ENCODE assay signal across 17 cellular contexts in genomic region chr6:36725581-36725980, GRCh38. TPM values are rescaled to one million over a fixed set of nuclear protein-coding genes. Genes with fewer than 3 reads are reported as not detected.
"Had no signal": no experiment of that assay in that cellular context is flagged by ENCODE, and none has a peak within 500 bp of the region (broad histone marks: within the 10 kb centered on the region; RNA-seq: fewer than 3 reads in every experiment).

No MANE protein-coding gene starts in this region.

- H3K9me3 ChIP-seq: breast epithelium, esophagus muscularis mucosa, upper lobe of left lung had no signal

- H3K36me3 Mint-ChIP-seq: activated naive CD8-positive, alpha-beta T cell treated with anti-CD3 and anti-CD28 coated beads, Interleukin-2, amount 10 ng/mL, durations not matched to agents 7 days and 5 days; immature natural killer cell; T-cell had no signal

- H3K4me3 Mint-ChIP-seq: activated CD4-positive, alpha-beta T cell treated with anti-CD3 and anti-CD28 coated beads, Interleukin-2, amount 10 ng/mL, durations not matched to agents 24 days and 14 days; activated naive CD8-positive, alpha-beta T cell treated with anti-CD3 and anti-CD28 coated beads, Interleukin-2, amount 10 ng/mL, durations not matched to agents 7 days and 5 days; immature natural killer cell; nephron; T-cell had no signal

- H3K4me1 ChIP-seq: breast epithelium, parathyroid adenoma had no signal

- H3K27me3 ChIP-seq: breast epithelium, esophagus muscularis mucosa, upper lobe of left lung had no signal

- H3K27ac Mint-ChIP-seq: activated CD4-positive, alpha-beta T cell treated with anti-CD3 and anti-CD28 coated beads, Interleukin-2, amount 10 ng/mL, durations not matched to agents 24 days and 14 days; activated naive CD8-positive, alpha-beta T cell treated with anti-CD3 and anti-CD28 coated beads, Interleukin-2, amount 10 ng/mL, durations not matched to agents 7 days and 5 days; nephron; T-cell had no signal

- H3K4me3 ChIP-seq: breast epithelium, esophagus muscularis mucosa, skin epidermis, upper lobe of left lung had no signal

- H3K9ac ChIP-seq: parathyroid adenoma had no signal

- H3K27me3 Mint-ChIP-seq: T-cell had no signal

- DNase-seq: activated CD4-positive, alpha-beta T cell treated with anti-CD3 and anti-CD28 coated beads, Interleukin-2, amount 10 ng/mL, durations not matched to agents 24 days and 14 days; activated effector memory CD4-positive, alpha-beta T cell treated with Interleukin-2 at 50 U/mL for 16 hours; activated naive CD8-positive, alpha-beta T cell treated with anti-CD3 and anti-CD28 coated beads, Interleukin-2, amount 10 ng/mL, durations not matched to agents 7 days and 5 days; activated T-cell treated with anti-CD3 and anti-CD28 coated beads for 4 hours; immature natural killer cell; T-cell; upper lobe of left lung had no signal

- H3K27ac ChIP-seq: breast epithelium, esophagus muscularis mucosa, parathyroid adenoma, skin epidermis, upper lobe of left lung had no signal

- H3K36me3 ChIP-seq: breast epithelium, esophagus muscularis mucosa, upper lobe of left lung had no signal

- H2AFZ ChIP-seq: parathyroid adenoma had no signal

- H3K9me3 Mint-ChIP-seq: activated CD4-positive, alpha-beta T cell treated with anti-CD3 and anti-CD28 coated beads, Interleukin-2, amount 10 ng/mL, durations not matched to agents 24 days and 14 days; activated naive CD8-positive, alpha-beta T cell treated with anti-CD3 and anti-CD28 coated beads, Interleukin-2, amount 10 ng/mL, durations not matched to agents 7 days and 5 days; immature natural killer cell; nephron; T-cell had no signal

- ATAC-seq: T-cell had no signal

RNA-seq across cellular contexts. Expression of gene RAB44, which starts 28.0 kb away (rescaled TPM):
- total RNA-seq: activated CD4-positive, alpha-beta T cell treated with anti-CD3 and anti-CD28 coated beads, Interleukin-2, amount 10 ng/mL, durations not matched to agents 24 days and 14 days; activated CD8-positive, alpha-beta memory T cell treated with anti-CD3 and anti-CD28 coated beads for 36 hours; activated naive CD8-positive, alpha-beta T cell treated with anti-CD3 and anti-CD28 coated beads, Interleukin-2, amount 10 ng/mL, durations not matched to agents 7 days and 5 days; fibroblast of villous mesenchyme; lung microvascular endothelial cell; renal cortical epithelial cell had no signal
- polyA plus RNA-seq: aorta, immature natural killer cell had no signal
